ENCODE assay signal across 16 cellular contexts in genomic region chr4:8631896-8632295, GRCh38. TPM values are rescaled to one million over a fixed set of nuclear protein-coding genes. Genes with fewer than 3 reads are reported as not detected.
"Had no signal": no experiment of that assay in that cellular context is flagged by ENCODE, and none has a peak within 500 bp of the region (broad histone marks: within the 10 kb centered on the region; RNA-seq: fewer than 3 reads in every experiment).

No MANE protein-coding gene starts in this region.

RNA-seq across cellular contexts. Expression of gene CPZ, which starts 39.3 kb away (rescaled TPM):
- total RNA-seq: activated CD4-positive, alpha-beta memory T cell treated with anti-CD3 and anti-CD28 coated beads for 36 hours; activated CD4-positive, alpha-beta T cell treated with anti-CD3 and anti-CD28 coated beads for 36 hours; activated CD4-positive, alpha-beta T cell treated with anti-CD3 and anti-CD28 coated beads, Interleukin-2, amount 10 ng/mL, durations not matched to agents 24 days and 14 days; activated CD8-positive, alpha-beta memory T cell treated with anti-CD3 and anti-CD28 coated beads for 36 hours; activated CD8-positive, alpha-beta memory T cell treated with anti-CD3 and anti-CD28 coated beads, Interleukin-2, amount 10 ng/mL, durations not matched to agents 7 days and 5 days; activated naive CD4-positive, alpha-beta T cell treated with anti-CD3 and anti-CD28 coated beads for 36 hours; activated naive CD8-positive, alpha-beta T cell treated with anti-CD3 and anti-CD28 coated beads for 36 hours; activated T-helper 1 cell treated with anti-CD3 and anti-CD28 coated beads, Interleukin-12 subunit alpha, Interleukin-12 subunit beta, Interleukin-2, Interleukin-4 antibody, amounts not matched to agents 30 ng/mL and 10 ng/mL and 1 ng/mL, durations not matched to agents 14 hours and 24 hours and 36 hours; activated T-helper 2 cell treated with anti-CD3 and anti-CD28 coated beads, Interferon-gamma antibody, Interleukin-2, Interleukin-4, amounts not matched to agents 10 μg/mL and 5 μg/mL and 100 μg/mL, durations not matched to agents 14 hours and 24 hours and 36 hours; dermis blood vessel endothelial cell; foreskin keratinocyte; gastrocnemius medialis had no signal
- polyA plus RNA-seq: foreskin keratinocyte had no signal

RNA-seq across cellular contexts. Expression of gene GPR78, which starts 51.7 kb away (rescaled TPM):
- total RNA-seq: activated CD4-positive, alpha-beta memory T cell treated with anti-CD3 and anti-CD28 coated beads for 36 hours; activated CD4-positive, alpha-beta T cell treated with anti-CD3 and anti-CD28 coated beads for 36 hours; activated CD4-positive, alpha-beta T cell treated with anti-CD3 and anti-CD28 coated beads, Interleukin-2, amount 10 ng/mL, durations not matched to agents 24 days and 14 days; activated CD8-positive, alpha-beta memory T cell treated with anti-CD3 and anti-CD28 coated beads for 36 hours; activated CD8-positive, alpha-beta memory T cell treated with anti-CD3 and anti-CD28 coated beads, Interleukin-2, amount 10 ng/mL, durations not matched to agents 7 days and 5 days; activated CD8-positive, alpha-beta T cell treated with anti-CD3 and anti-CD28 coated beads, Interleukin-2, amount 10 ng/mL, durations not matched to agents 7 days and 5 days; activated naive CD4-positive, alpha-beta T cell treated with anti-CD3 and anti-CD28 coated beads for 36 hours; activated naive CD8-positive, alpha-beta T cell treated with anti-CD3 and anti-CD28 coated beads for 36 hours; activated T-helper 1 cell treated with anti-CD3 and anti-CD28 coated beads, Interleukin-12 subunit alpha, Interleukin-12 subunit beta, Interleukin-2, Interleukin-4 antibody, amounts not matched to agents 30 ng/mL and 10 ng/mL and 1 ng/mL, durations not matched to agents 14 hours and 24 hours and 36 hours; activated T-helper 2 cell treated with anti-CD3 and anti-CD28 coated beads, Interferon-gamma antibody, Interleukin-2, Interleukin-4, amounts not matched to agents 10 μg/mL and 5 μg/mL and 100 μg/mL, durations not matched to agents 14 hours and 24 hours and 36 hours; body of pancreas; dermis blood vessel endothelial cell; esophagus muscularis mucosa; foreskin keratinocyte; gastrocnemius medialis had no signal
- polyA plus RNA-seq: aorta, foreskin keratinocyte had no signal
